1 cellular context compared by ENCODE assay signal in genomic region chr6:34280216-34280615, GRCh38.
TF ChIP-seq lines count a peak whose summit lies in the region.

No MANE protein-coding gene starts in this region.

TF ChIP-seq in HepG2, 621 proteins besides CTCF, POLR2A, EP300 and RAD21:
- TF ChIP-seq PITX1 (CRISPR knock-in tag; IDR thresholded peaks at IDR 0.05) (no peak), ZNF790 (CRISPR knock-in tag; IDR thresholded peaks at IDR 0.05; ENCODE audit: borderline replicate concordance) (no peak), PRDM15 (CRISPR knock-in tag; IDR thresholded peaks at IDR 0.05) (peak; percentile 43; the same call in 1 of the 2 replicates), HMGA1 (CRISPR knock-in tag; conservative IDR thresholded peaks at IDR 0.05) (no peak), DRAP1 (CRISPR knock-in tag; IDR thresholded peaks at IDR 0.05) (no peak), ZNF512B (CRISPR knock-in tag; IDR thresholded peaks at IDR 0.05; ENCODE audit: borderline replicate concordance) (no peak)
